Comparison of ENCODE assay signal across 1 cellular context in the genomic region with DNA sequence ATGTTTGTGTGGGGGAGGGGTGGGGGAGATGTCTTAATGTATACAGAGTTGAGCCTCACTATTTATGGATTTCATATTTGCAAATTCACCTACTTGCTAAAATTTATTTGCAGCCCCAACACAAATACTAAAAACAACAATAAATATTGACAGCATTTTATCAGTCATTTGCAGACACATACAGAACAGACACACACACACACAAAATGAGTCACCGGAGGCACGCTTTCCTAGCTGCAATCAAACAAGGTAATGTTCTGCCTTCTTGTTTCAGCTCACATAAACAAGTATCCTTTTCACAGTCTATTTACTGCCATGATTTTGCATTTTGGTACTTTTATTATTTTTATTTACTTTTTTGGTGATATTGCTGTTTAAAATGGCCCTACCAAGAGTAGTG.
TF ChIP-seq lines count a peak whose summit lies in the region.

No MANE protein-coding gene starts in this region.

TF ChIP-seq in HepG2, 621 proteins besides CTCF, POLR2A, EP300 and RAD21:
- no peak for TF ChIP-seq PRPF4 (IDR thresholded peaks at IDR 0.05; ENCODE audit: low read depth, low read length, poor library complexity, severe bottlenecking)
- TF ChIP-seq ZNF782 (CRISPR knock-in tag; IDR thresholded peaks at IDR 0.05; ENCODE audit: borderline replicate concordance) = no peak
- TF ChIP-seq IRF9 (CRISPR knock-in tag; IDR thresholded peaks at IDR 0.05; ENCODE audit: borderline replicate concordance) = no peak
- TF ChIP-seq TMF1 (CRISPR knock-in tag; IDR thresholded peaks at IDR 0.05; ENCODE audit: low read depth) = no peak
- TF ChIP-seq FOSL2 (CRISPR knock-in tag; IDR thresholded peaks at IDR 0.05) = 0 out of 2 replicates have a peak, but pooled peaks have one; percentile 30
- TF ChIP-seq KDM3A (CRISPR knock-in tag; IDR thresholded peaks at IDR 0.05; ENCODE audit: low read depth) = no peak
TF ChIP-seq in HepG2: peak in this region for 1.
